In the genomic region with DNA sequence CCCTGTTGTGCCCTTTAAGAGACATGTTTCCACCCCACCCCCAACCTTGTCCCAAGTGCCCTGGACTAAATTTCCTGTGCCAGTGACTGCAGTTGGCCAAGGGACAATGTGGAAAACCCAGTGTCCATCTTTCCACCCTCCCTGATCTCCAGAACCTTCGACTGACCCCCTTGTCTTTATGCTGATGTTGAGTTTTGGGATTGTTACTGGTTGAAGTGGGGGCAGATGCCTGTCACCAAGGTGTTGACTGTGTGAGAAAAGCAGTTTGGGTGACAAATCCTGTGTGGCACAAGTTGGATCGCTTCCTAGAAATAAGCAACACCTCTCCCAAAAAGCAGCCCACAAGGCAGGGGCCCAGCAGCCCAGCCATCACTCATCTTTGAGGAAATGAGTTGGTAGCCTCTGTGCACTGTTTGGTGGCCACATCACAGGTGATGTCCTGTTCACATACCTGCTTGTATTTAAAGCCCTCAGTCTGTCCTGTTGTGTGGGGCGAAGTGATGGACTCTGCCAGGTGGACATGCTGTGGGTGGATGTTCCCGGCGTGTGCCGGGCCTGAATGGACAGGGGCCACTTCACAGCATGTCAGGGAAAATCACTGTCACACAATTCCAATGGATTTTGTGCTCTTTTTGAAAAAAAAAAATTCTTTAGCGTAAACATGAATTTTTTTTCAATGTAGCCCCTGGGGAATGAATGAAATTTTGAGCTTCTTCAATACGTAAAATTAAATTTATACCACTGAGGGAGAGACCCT, we compare ENCODE assay signal across 14 cellular contexts. TPM values are rescaled to one million over a fixed set of nuclear protein-coding genes. Genes with fewer than 3 reads are reported as not detected.
A peak's percentile ranks its signal among the peaks of the same experiment; 100 is the strongest.
DNase-seq lines count a peak whose midpoint lies in the region; ATAC-seq and TF ChIP-seq lines count a peak whose summit lies in the region.
"Had no signal": no experiment of that assay in that cellular context is flagged by ENCODE, and none has a peak within 500 bp of the region (broad histone marks: within the 10 kb centered on the region; RNA-seq: fewer than 3 reads in every experiment).

No MANE protein-coding gene starts in this region.

- H3K79me1 ChIP-seq in H9 (ENCODE audit: insufficient read depth, low read depth, low read length, poor library complexity, severe bottlenecking): no peaks in the 10 kb centered on the region

- no peak for DNase-seq in Right ventricle myocardium inferior (ENCODE audit: missing footprints)
- no peak for DNase-seq in left ventricle myocardium superior
- no peak for DNase-seq in RWPE1 (ENCODE audit: low spot score)
- peak; percentile 66 for DNase-seq in cerebellum (ENCODE audit: low spot score)
- no peak for DNase-seq in stimulated activated effector memory CD8-positive, alpha-beta T cell treated with anti-CD3 and anti-CD28 coated beads, Interleukin-12 subunit alpha, Interleukin-12 subunit beta, amount 100 ng/mL, for 72 hours (ENCODE audit: low spot score in 2 of 2)
- no peak for DNase-seq in mucosa of gallbladder (ENCODE audit: low spot score)
- DNase-seq in effector CD8-positive, alpha-beta T cell (lab: John Stamatoyannopoulos, UW): no peak
- DNase-seq in H9: no peak
- DNase-seq: AML-193; NCI-H187; stimulated activated CD4-positive, alpha-beta T cell treated with anti-CD3 and anti-CD28 coated beads, Interleukin-2, amount 100 ng/mL, for 48 hours; stimulated activated CD8-positive, alpha-beta memory T cell treated with anti-CD3 and anti-CD28 coated beads, Interleukin-4, amount 100 ng/mL, for 48 hours; T-cell; trophoblast cell had no signal

- no peak overlapping the region for H3T11ph ChIP-seq in H9 (ENCODE audit: low read length)

- CTCF ChIA-PET in RWPE1 (lab: Yijun Ruan, JAX): interaction anchor here (0.6 kb wide), 1 partner anchor 91 kb away, joined by 4 read pairs; no protein-coding TSS in a partner anchor

- H3K4me2 ChIP-seq in H9 (ENCODE audit: insufficient read depth, insufficient read length, low read length): no peak overlapping the region

- no peak overlapping the region for H3K56ac ChIP-seq in H9 (ENCODE audit: insufficient read length, low read depth, low read length)

- peak overlapping the region; percentile 51 for H3K4me3 Mint-ChIP-seq in stimulated activated effector memory CD8-positive, alpha-beta T cell treated with anti-CD3 and anti-CD28 coated beads, Interleukin-12 subunit alpha, Interleukin-12 subunit beta, amount 100 ng/mL, for 72 hours
- H3K4me3 Mint-ChIP-seq in H9: no peak overlapping the region
- H3K4me3 Mint-ChIP-seq: T-cell had no signal

- POLR2A ChIA-PET in RWPE1 (lab: Yijun Ruan, JAX; ENCODE audit: low non-redundant PET): no interaction called here

- no peak overlapping the region for H3K23ac ChIP-seq in H9 (ENCODE audit: insufficient read length, low read depth, low read length)

- no peaks in the 10 kb centered on the region for H3K9me3 ChIP-seq in H9 (ENCODE audit: control insufficient read depth, low read depth, low read length)

- H3K36me3 Mint-ChIP-seq in stimulated activated effector memory CD8-positive, alpha-beta T cell treated with anti-CD3 and anti-CD28 coated beads, Interleukin-12 subunit alpha, Interleukin-12 subunit beta, amount 100 ng/mL, for 72 hours: peaks cover 43% of the 10 kb centered on the region
- H3K36me3 Mint-ChIP-seq in H9 (ENCODE audit: insufficient read depth in 1 of 3, low read depth in 3 of 3): peaks cover 31 to 53% (median 52%) of the 10 kb centered on the region in 3 experiments

- no peak overlapping the region for H2BK120ac ChIP-seq in H9 (ENCODE audit: low read depth, low read length, poor library complexity, severe bottlenecking)

- intact Hi-C loops in Right ventricle myocardium inferior (cut with DNase I) (no loop called here), left ventricle myocardium superior (cut with micrococcal nuclease) (no loop called here)

- H2BK12ac ChIP-seq in H9 (ENCODE audit: insufficient read length, low read depth, low read length): no peak overlapping the region

- no peaks in the 10 kb centered on the region for H3K79me2 ChIP-seq in H9 (ENCODE audit: insufficient read depth, low read length)

- H3K4ac ChIP-seq in H9 (ENCODE audit: low read depth, low read length): no peak overlapping the region

- no peak overlapping the region for H2BK5ac ChIP-seq in H9 (ENCODE audit: insufficient read length, low read length)

- H3K9ac ChIP-seq in H9 (ENCODE audit: extremely low read depth, insufficient read length, low read length): no peak overlapping the region

- H3K4me1 Mint-ChIP-seq in stimulated activated effector memory CD8-positive, alpha-beta T cell treated with anti-CD3 and anti-CD28 coated beads, Interleukin-12 subunit alpha, Interleukin-12 subunit beta, amount 100 ng/mL, for 72 hours: peaks cover 29% of the 10 kb centered on the region
- H3K4me1 Mint-ChIP-seq in H9: peaks cover 5 to 8% of the 10 kb centered on the region in 2 experiments; a peak in 3 of 4 replicates

- peak overlapping the region; percentile 93 for H3K27ac Mint-ChIP-seq in stimulated activated effector memory CD8-positive, alpha-beta T cell treated with anti-CD3 and anti-CD28 coated beads, Interleukin-12 subunit alpha, Interleukin-12 subunit beta, amount 100 ng/mL, for 72 hours
- no peak overlapping the region for H3K27ac Mint-ChIP-seq in H9

- no peaks in the 10 kb centered on the region for H3K9me3 Mint-ChIP-seq in stimulated activated effector memory CD8-positive, alpha-beta T cell treated with anti-CD3 and anti-CD28 coated beads, Interleukin-12 subunit alpha, Interleukin-12 subunit beta, amount 100 ng/mL, for 72 hours
- peaks cover 3 to 8% of the 10 kb centered on the region in 2 experiments; a peak in 3 of 5 replicates for H3K9me3 Mint-ChIP-seq in H9
- H3K9me3 Mint-ChIP-seq: T-cell had no signal

- H4K5ac ChIP-seq in H9 (ENCODE audit: insufficient read length, low read depth, low read length): no peak overlapping the region

- TF ChIP-seq CTCF in RWPE1 (conservative IDR thresholded peaks at IDR 0.05; ENCODE audit: low read depth) (no peak), H9 (conservative IDR thresholded peaks at IDR 0.05) (no peak)

- no peaks in the 10 kb centered on the region for H3K27me3 ChIP-seq in H9 (ENCODE audit: insufficient read depth, low read length)

- H4K91ac ChIP-seq in H9 (ENCODE audit: insufficient read length, low read depth, low read length): no peak overlapping the region

- H2AK5ac ChIP-seq in H9 (ENCODE audit: insufficient read length, low read length): no peak overlapping the region

- H3K23me2 ChIP-seq in H9 (ENCODE audit: insufficient read length, low read depth, low read length, poor library complexity, severe bottlenecking): no peaks in the 10 kb centered on the region

- no peak overlapping the region for H2BK20ac ChIP-seq in H9 (ENCODE audit: low read depth, low read length, poor library complexity, severe bottlenecking)

- H3K4me1 ChIP-seq in H9 (ENCODE audit: insufficient read depth, low read length): no peaks in the 10 kb centered on the region; the same call in 1 of the 2 replicates

- H2AFZ ChIP-seq in H9 (ENCODE audit: low read length): no peak overlapping the region

- no peak overlapping the region for H3K18ac ChIP-seq in H9 (ENCODE audit: insufficient read length, low read depth, low read length)

- WGBS in H9 (ENCODE audit: extremely low coverage, insufficient read length, low lambda C conversion rate): no CpG with 5 or more reads among the region's 8 CpGs

- no peaks in the 10 kb centered on the region for H3K27me3 Mint-ChIP-seq in H9 (ENCODE audit: low read depth)
- H3K27me3 Mint-ChIP-seq: T-cell had no signal

- no peaks in the 10 kb centered on the region for H4K20me1 ChIP-seq in H9 (ENCODE audit: control insufficient read depth, insufficient read depth, insufficient read length)

- peak overlapping the region; percentile 56 for H3K27ac ChIP-seq in RWPE1
- no peak overlapping the region for H3K27ac ChIP-seq in H9 (ENCODE audit: insufficient read length, low read depth, low read length)

- H2BK15ac ChIP-seq in H9 (ENCODE audit: low read depth, low read length): no peak overlapping the region

- no peak overlapping the region for H3K14ac ChIP-seq in H9 (ENCODE audit: insufficient read depth, low read length)

- ATAC-seq in Right ventricle myocardium inferior (peak; percentile 11), left ventricle myocardium superior (no peak)
- peak; percentile 61 for ATAC-seq in stimulated activated effector memory CD8-positive, alpha-beta T cell treated with anti-CD3 and anti-CD28 coated beads, Interleukin-12 subunit alpha, Interleukin-12 subunit beta, amount 100 ng/mL, for 72 hours
- ATAC-seq: T-cell had no signal

- H4K8ac ChIP-seq in H9 (replicated peaks; ENCODE audit: insufficient read length, low read depth, low read length): no peak overlapping the region

RNA-seq across cellular contexts. Expression of a gene that starts 6.6 kb away (rescaled TPM):
- total RNA-seq in Right ventricle myocardium inferior: 12.3 TPM
- total RNA-seq in left ventricle myocardium superior: 11.5 TPM
- 24.5 TPM for total RNA-seq in cerebellum
- 20.9 TPM for total RNA-seq in mucosa of gallbladder
- 52.3 and 54.1 TPM in 2 replicates for total RNA-seq in H9 (2021)

RNA-seq across cellular contexts. Expression of a gene that starts 32.5 kb away (rescaled TPM):
- 697 TPM for total RNA-seq in Right ventricle myocardium inferior
- total RNA-seq in left ventricle myocardium superior: 688 TPM
- total RNA-seq in cerebellum: 36.8 TPM
- total RNA-seq in mucosa of gallbladder: 71.1 TPM
- total RNA-seq in H9 (2021): 61.4 and 63.3 TPM in 2 replicates

RNA-seq across cellular contexts. Expression of a gene that starts 50.4 kb away (rescaled TPM):
- total RNA-seq in Right ventricle myocardium inferior (0.92 TPM), left ventricle myocardium superior (1.2 TPM), cerebellum (0.54 TPM), mucosa of gallbladder (2.3 TPM), H9 (2021) (2.9 and 3.2 TPM in 2 replicates)
